ENCODE assay signal across 16 cellular contexts in the genomic region with DNA sequence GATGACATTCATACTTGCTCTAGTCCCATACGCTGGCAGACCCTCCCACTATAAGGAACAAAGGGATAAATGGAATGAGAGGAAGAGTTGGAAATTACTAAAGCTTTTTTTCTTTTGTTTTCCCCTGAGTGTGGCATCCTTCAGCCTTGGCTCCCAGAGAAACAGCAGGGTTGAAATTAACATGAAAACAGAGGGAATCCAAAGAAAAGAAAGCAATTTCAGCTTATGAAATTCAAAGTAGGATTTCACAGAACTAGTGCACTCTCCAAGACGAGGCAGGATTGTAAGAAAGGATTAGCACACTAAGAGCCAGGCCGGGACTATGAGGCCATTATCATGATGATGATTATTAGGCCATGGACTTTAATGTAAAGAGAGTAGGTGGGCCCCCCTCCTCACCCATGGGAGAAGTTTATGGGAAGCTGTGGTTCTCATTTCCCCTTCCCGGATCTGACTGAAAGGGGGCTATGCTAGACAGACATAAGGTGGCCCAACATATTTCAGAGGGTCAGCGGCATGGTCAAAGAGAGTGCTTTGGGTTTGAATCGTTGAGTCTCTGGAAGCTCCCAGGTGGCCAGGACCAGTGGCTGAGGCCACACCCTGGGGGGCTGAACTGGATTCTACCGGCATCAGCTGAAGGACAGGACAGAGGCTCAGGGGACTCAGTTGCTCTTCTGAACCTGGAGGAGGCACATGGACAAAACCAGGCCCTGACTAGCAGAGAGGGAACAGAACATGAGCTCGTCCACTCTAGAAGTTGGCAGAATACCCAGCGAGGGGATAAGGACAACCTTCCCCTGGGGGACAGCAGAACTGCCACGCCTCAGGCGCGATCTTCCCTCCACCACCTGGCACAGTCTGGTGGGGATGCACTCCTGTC.
"Had no signal": no experiment of that assay in that cellular context is flagged by ENCODE, and none has a peak within 500 bp of the region (broad histone marks: within the 10 kb centered on the region; RNA-seq: fewer than 3 reads in every experiment).

No MANE protein-coding gene starts in this region.

- H3K4me1 ChIP-seq: adrenal gland, pancreas, thyroid gland had no signal

- H3K27me3 ChIP-seq: adrenal gland, hepatocyte, pancreas, thyroid gland had no signal

- H3K27ac ChIP-seq: adrenal gland, coronary artery, epithelial cell of prostate, hepatocyte, pancreas, thyroid gland had no signal

- H3K4me1 Mint-ChIP-seq: activated CD4-positive, alpha-beta memory T cell treated with anti-CD3 and anti-CD28 coated beads, Interleukin-2, amount 10 ng/mL, durations not matched to agents 7 days and 5 days; activated naive CD4-positive, alpha-beta T cell treated with anti-CD3 and anti-CD28 coated beads, Interleukin-2, amount 10 ng/mL, durations not matched to agents 7 days and 5 days; activated T-helper 17 cell treated with anti-CD3 and anti-CD28 coated beads, Interleukin-2, amount 50 U/mL, for 72 hours; naive thymus-derived CD4-positive, alpha-beta T cell had no signal

- H3K4me3 Mint-ChIP-seq: activated CD4-positive, alpha-beta memory T cell treated with anti-CD3 and anti-CD28 coated beads, Interleukin-2, amount 10 ng/mL, durations not matched to agents 7 days and 5 days; activated naive CD4-positive, alpha-beta T cell treated with anti-CD3 and anti-CD28 coated beads, Interleukin-2, amount 10 ng/mL, durations not matched to agents 7 days and 5 days; activated T-helper 17 cell treated with anti-CD3 and anti-CD28 coated beads, Interleukin-2, amount 50 U/mL, for 72 hours; naive thymus-derived CD4-positive, alpha-beta T cell; T-helper 2 cell treated with Interferon-gamma antibody and Interleukin-4, amounts not matched to agents 5 μg/mL and 100 μg/mL, for 36 hours had no signal

- H3K27ac Mint-ChIP-seq: activated CD4-positive, alpha-beta memory T cell treated with anti-CD3 and anti-CD28 coated beads, Interleukin-2, amount 10 ng/mL, durations not matched to agents 7 days and 5 days; activated naive CD4-positive, alpha-beta T cell treated with anti-CD3 and anti-CD28 coated beads, Interleukin-2, amount 10 ng/mL, durations not matched to agents 7 days and 5 days; activated T-helper 17 cell treated with anti-CD3 and anti-CD28 coated beads, Interleukin-2, amount 50 U/mL, for 72 hours; naive thymus-derived CD4-positive, alpha-beta T cell; T-helper 2 cell treated with Interferon-gamma antibody and Interleukin-4, amounts not matched to agents 5 μg/mL and 100 μg/mL, for 36 hours had no signal

- H2AFZ ChIP-seq: hepatocyte had no signal

- H3K79me2 ChIP-seq: hepatocyte had no signal

- H3K4me3 ChIP-seq: adrenal gland, coronary artery, hepatocyte, pancreas, thyroid gland had no signal

- H3K36me3 ChIP-seq: adrenal gland, pancreas, thyroid gland had no signal

- H3K9me3 Mint-ChIP-seq: activated CD4-positive, alpha-beta memory T cell treated with anti-CD3 and anti-CD28 coated beads, Interleukin-2, amount 10 ng/mL, durations not matched to agents 7 days and 5 days; activated naive CD4-positive, alpha-beta T cell treated with anti-CD3 and anti-CD28 coated beads, Interleukin-2, amount 10 ng/mL, durations not matched to agents 7 days and 5 days; activated T-helper 17 cell treated with anti-CD3 and anti-CD28 coated beads, Interleukin-2, amount 50 U/mL, for 72 hours; T-helper 2 cell treated with Interferon-gamma antibody and Interleukin-4, amounts not matched to agents 5 μg/mL and 100 μg/mL, for 36 hours had no signal

- DNase-seq: activated CD4-positive, alpha-beta memory T cell treated with anti-CD3 and anti-CD28 coated beads, Interleukin-2, amount 10 ng/mL, durations not matched to agents 7 days and 5 days; activated naive CD4-positive, alpha-beta T cell treated with anti-CD3 and anti-CD28 coated beads, Interleukin-2, amount 10 ng/mL, durations not matched to agents 7 days and 5 days; adrenal gland; caudate nucleus; effector CD8-positive, alpha-beta T cell; left cardiac atrium; naive thymus-derived CD4-positive, alpha-beta T cell; pancreas; stimulated activated CD4-positive, alpha-beta T cell treated with anti-CD3 and anti-CD28 coated beads, Interleukin-15, amount 100 ng/mL, for 24 hours; stimulated activated CD4-positive, alpha-beta T cell treated with anti-CD3 and anti-CD28 coated beads, Interleukin-4, amount 100 ng/mL, for 4 hours; thyroid gland had no signal

- H3K4me2 ChIP-seq: hepatocyte had no signal

- H3K9me3 ChIP-seq: adrenal gland, pancreas, thyroid gland had no signal

- ATAC-seq: activated T-helper 17 cell treated with anti-CD3 and anti-CD28 coated beads, Interleukin-2, amount 50 U/mL, for 72 hours; left cardiac atrium; naive thymus-derived CD4-positive, alpha-beta T cell; pancreas had no signal

- H3K36me3 Mint-ChIP-seq: activated naive CD4-positive, alpha-beta T cell treated with anti-CD3 and anti-CD28 coated beads, Interleukin-2, amount 10 ng/mL, durations not matched to agents 7 days and 5 days; naive thymus-derived CD4-positive, alpha-beta T cell had no signal
